In genomic region chr19:6103217-6103644, GRCh38 we compare ENCODE assay signal across 12 cellular contexts. TPM values are rescaled to one million over a fixed set of nuclear protein-coding genes. Genes with fewer than 3 reads are reported as not detected.
A peak's percentile ranks its signal among the peaks of the same experiment; 100 is the strongest.
DNase-seq lines count a peak whose midpoint lies in the region; ATAC-seq and TF ChIP-seq lines count a peak whose summit lies in the region.
"Had no signal": no experiment of that assay in that cellular context is flagged by ENCODE, and none has a peak within 500 bp of the region (broad histone marks: within the 10 kb centered on the region; RNA-seq: fewer than 3 reads in every experiment).

No MANE protein-coding gene starts in this region.

- DNase-seq in GM23248 (peak; percentile 96), brain microvascular endothelial cell (peak; percentile 63), right cardiac atrium (peak; percentile 78 to 89 (median 87)), stomach (peak; percentile 85), GM10266 (ENCODE audit: extremely low spot score) (no peak), BE2C (no peak)
- DNase-seq: effector CD4-positive, alpha-beta T cell; GDM1; stimulated activated naive CD4-positive, alpha-beta T cell had no signal

- H3K27me3 ChIP-seq in GM23248 (replicated peaks; ENCODE audit: insufficient read depth) (no peaks in the 10 kb centered on the region), brain microvascular endothelial cell (replicated peaks) (no peaks in the 10 kb centered on the region), right cardiac atrium (ENCODE audit: control insufficient read depth, insufficient read depth) (no peaks in the 10 kb centered on the region), stomach (no peaks in the 10 kb centered on the region), BE2C (no peaks in the 10 kb centered on the region)

- peaks cover 57% of the 10 kb centered on the region for H3K4me1 ChIP-seq in GM23248 (ENCODE audit: insufficient read depth)
- peaks cover 6% of the 10 kb centered on the region for H3K4me1 ChIP-seq in right cardiac atrium (ENCODE audit: control insufficient read depth, insufficient read depth, low read length)
- peaks cover 12 to 68% (median 38%) of the 10 kb centered on the region in 4 donors for H3K4me1 ChIP-seq in stomach
- peaks cover 8% of the 10 kb centered on the region for H3K4me1 ChIP-seq in BE2C

- peak overlapping the region; percentile 57 for H3K4me2 ChIP-seq in GM23248 (ENCODE audit: unreplicated experiment)
- H3K4me2 ChIP-seq: neural progenitor cell had no signal

- H4K20me1 ChIP-seq in GM23248 (ENCODE audit: insufficient read depth) = no peaks in the 10 kb centered on the region

- H3K36me3 ChIP-seq in GM23248 (ENCODE audit: low read depth) (no peaks in the 10 kb centered on the region), brain microvascular endothelial cell (replicated peaks) (no peaks in the 10 kb centered on the region), stomach (no peaks in the 10 kb centered on the region), BE2C (no peaks in the 10 kb centered on the region)
- H3K36me3 ChIP-seq: neural progenitor cell had no signal

- peak overlapping the region; percentile 39 for H3K4me3 ChIP-seq in GM23248
- no peak overlapping the region for H3K4me3 ChIP-seq in brain microvascular endothelial cell (ENCODE audit: low read depth, low read length)
- H3K4me3 ChIP-seq in right cardiac atrium (ENCODE audit: low read length) = no peak overlapping the region
- H3K4me3 ChIP-seq in stomach = no peak overlapping the region
- H3K4me3 ChIP-seq in BE2C (ENCODE audit: low read depth, low read length) = no peak overlapping the region
- H3K4me3 ChIP-seq: neural progenitor cell had no signal

- H3K79me2 ChIP-seq in GM23248 (ENCODE audit: insufficient read depth) = peaks cover 65% of the 10 kb centered on the region

- H3K9me3 ChIP-seq in GM23248 (ENCODE audit: low read depth) = no peaks in the 10 kb centered on the region
- no peaks in the 10 kb centered on the region for H3K9me3 ChIP-seq in right cardiac atrium (ENCODE audit: control insufficient read depth, low read length)
- no peaks in the 10 kb centered on the region for H3K9me3 ChIP-seq in stomach
- H3K9me3 ChIP-seq in BE2C = peaks cover 4% of the 10 kb centered on the region; the same call in 1 of the 2 replicates

- H3K9me2 ChIP-seq in GM23248 (ENCODE audit: insufficient read depth) = no peaks in the 10 kb centered on the region

- peak overlapping the region; percentile 93 for H3K27ac ChIP-seq in GM23248
- H3K27ac ChIP-seq in brain microvascular endothelial cell = no peak overlapping the region
- H3K27ac ChIP-seq in right cardiac atrium (ENCODE audit: low read length) = peak overlapping the region; percentile 63
- H3K27ac ChIP-seq in stomach = peak overlapping the region in 4 of 5 donors; percentile 63 to 83 (median 74)
- H3K27ac ChIP-seq: neural progenitor cell had no signal

- H3F3A ChIP-seq in GM23248 (ENCODE audit: insufficient read depth) = peaks cover 41% of the 10 kb centered on the region

- in situ Hi-C loops in GM23248 (cut with MboI) = loop anchor here (10.0 kb wide), 1 partner anchor 48 kb away; no protein-coding TSS in a partner anchor
- in situ Hi-C loops in brain microvascular endothelial cell (cut with HindIII; ENCODE audit: low pct_ligation_motif_present, low sequenced_read_pairs) = no loop called here

- H3K9ac ChIP-seq in GM23248 = peak overlapping the region; percentile 74
- H3K9ac ChIP-seq: neural progenitor cell had no signal

- intact Hi-C loops in right cardiac atrium (cut with DNase I) = no loop called here
- intact Hi-C loops in stomach (cut with DNase I; ENCODE audit: low total_unique reads) = no loop called here

- ATAC-seq in right cardiac atrium (peak; percentile 85 to 87), GM21576 (IDR thresholded peaks at IDR 0.05; ENCODE audit: unreplicated experiment) (no peak), HG03432 (IDR thresholded peaks at IDR 0.05; ENCODE audit: unreplicated experiment) (no peak)

- no peak for TF ChIP-seq CTCF in brain microvascular endothelial cell (IDR thresholded peaks at IDR 0.05; ENCODE audit: low read depth, low read length, missing control alignments)
- TF ChIP-seq CTCF in stomach (IDR thresholded peaks at IDR 0.05) = no peak
- TF ChIP-seq CTCF in GM10266 (IDR thresholded peaks at IDR 0.05; ENCODE audit: control insufficient read depth, insufficient read depth, low read depth, missing control alignments) = no peak
- TF ChIP-seq CTCF in BE2C (IDR thresholded peaks at IDR 0.05; ENCODE audit: low read depth, low read length) = no peak

- TF ChIP-seq POLR2A in stomach (IDR thresholded peaks at IDR 0.05) = no peak

- no peak for TF ChIP-seq EP300 in stomach (IDR thresholded peaks at IDR 0.05)

- WGBS in GM23248 (ENCODE audit: low coverage in 1 of 2, low lambda C conversion rate in 2 of 2, missing lambda C conversion rate in 2 of 2), 2 experiments = 0 to 1% methylated on average over 3 of the region's 3 CpGs
- 17% methylated on average over 3 of the region's 3 CpGs for WGBS in right cardiac atrium
- WGBS in stomach, 5 donors = 4 to 30% (median 21%) methylated on average over 3 of the region's 3 CpGs

- no peak overlapping the region for H2AFZ ChIP-seq in GM23248
- H2AFZ ChIP-seq: neural progenitor cell had no signal

RNA-seq across cellular contexts. Expression of gene RFX2, which starts 7.1 kb away (rescaled TPM):
- 10.2 and 13.1 TPM in 2 replicates for total RNA-seq in GM23248 (2014; rRNA removed; shearing (Covaris generic))
- polyA plus RNA-seq in GM23248 (2016; fragmentation: Nextera tagmentation; extraction: Ambion mirVana) (11.3 and 11.7 TPM in 2 replicates), right cardiac atrium (8.2 TPM), stomach (1 to 10 TPM; 1.8 to 7.9 (median 6.4) TPM)
- total RNA-seq in right cardiac atrium (10 to 100 TPM in 2 of 4 donors, 1 to 10 TPM in 2; 5.1 to 15.9 (median 9.6) TPM), stomach (100 to 1,000 TPM in 1 of 5 donors, 10 to 100 TPM in 1, 1 to 10 TPM in 3; 1.2 to 123 (median 8.9) TPM)
- polyA plus RNA-seq in BE2C (2012; ENCODE audit: insufficient read depth, insufficient read length, low read depth) = 19.3 TPM

RNA-seq across cellular contexts. Expression of gene ACSBG2, which starts 32.2 kb away (rescaled TPM):
- not detected in 2 replicates for total RNA-seq in GM23248 (2014; rRNA removed; shearing (Covaris generic))
- polyA plus RNA-seq in GM23248 (2016; fragmentation: Nextera tagmentation; extraction: Ambion mirVana) = not detected in 2 replicates
- not detected for total RNA-seq in right cardiac atrium
- not detected for polyA plus RNA-seq in right cardiac atrium
- total RNA-seq in stomach = not detected
- polyA plus RNA-seq in stomach = not detected
- polyA plus RNA-seq in BE2C (2012; ENCODE audit: insufficient read depth, insufficient read length, low read depth) = not detected

Comparison
In these comparisons a context has a peak if more than half of its experiments do, and no peak if none do; other contexts are left out.
1. DNase-seq: peak in GM23248 (single experiment), brain microvascular endothelial cell (single experiment), right cardiac atrium (3 of 3) and stomach (single experiment); none in GM10266 (single experiment) and BE2C (single experiment).
2. ATAC-seq: peak in right cardiac atrium (2 of 2); none in GM21576 (single experiment) and HG03432 (single experiment).